ENCODE assay signal across 1 cellular context in the genomic region with DNA sequence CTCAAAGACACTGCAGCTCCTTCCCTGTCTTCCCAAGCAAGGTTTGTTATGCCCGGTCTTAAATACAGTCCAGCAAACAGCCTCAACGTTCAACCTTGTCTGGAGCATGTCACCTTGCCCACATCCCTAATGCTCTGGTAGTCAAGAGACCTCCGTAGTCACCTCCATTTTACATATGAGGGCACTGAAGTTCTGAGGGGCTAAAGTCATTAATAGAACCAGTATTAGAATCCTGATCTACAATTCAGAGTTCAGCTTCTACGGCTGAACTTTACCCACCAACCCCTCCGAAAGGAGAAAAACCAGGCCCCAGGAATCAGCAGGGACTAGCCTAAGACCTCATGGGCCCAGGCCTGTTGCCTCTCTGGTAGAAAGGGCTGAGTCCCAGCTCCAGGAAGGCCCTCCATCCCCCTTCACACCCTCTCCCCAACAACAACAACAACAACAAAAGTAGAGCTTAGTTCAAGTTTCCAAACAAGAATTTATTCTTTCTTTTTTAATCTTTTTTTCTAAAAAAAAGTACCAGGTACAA.
TF ChIP-seq lines count a peak whose summit lies in the region.

No MANE protein-coding gene starts in this region.

TF ChIP-seq in K562, 482 proteins besides CTCF, POLR2A, EP300 and RAD21:
- TF ChIP-seq, protein P1, sequence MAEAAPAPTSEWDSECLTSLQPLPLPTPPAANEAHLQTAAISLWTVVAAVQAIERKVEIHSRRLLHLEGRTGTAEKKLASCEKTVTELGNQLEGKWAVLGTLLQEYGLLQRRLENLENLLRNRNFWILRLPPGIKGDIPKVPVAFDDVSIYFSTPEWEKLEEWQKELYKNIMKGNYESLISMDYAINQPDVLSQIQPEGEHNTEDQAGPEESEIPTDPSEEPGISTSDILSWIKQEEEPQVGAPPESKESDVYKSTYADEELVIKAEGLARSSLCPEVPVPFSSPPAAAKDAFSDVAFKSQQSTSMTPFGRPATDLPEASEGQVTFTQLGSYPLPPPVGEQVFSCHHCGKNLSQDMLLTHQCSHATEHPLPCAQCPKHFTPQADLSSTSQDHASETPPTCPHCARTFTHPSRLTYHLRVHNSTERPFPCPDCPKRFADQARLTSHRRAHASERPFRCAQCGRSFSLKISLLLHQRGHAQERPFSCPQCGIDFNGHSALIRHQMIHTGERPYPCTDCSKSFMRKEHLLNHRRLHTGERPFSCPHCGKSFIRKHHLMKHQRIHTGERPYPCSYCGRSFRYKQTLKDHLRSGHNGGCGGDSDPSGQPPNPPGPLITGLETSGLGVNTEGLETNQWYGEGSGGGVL (CRISPR knock-in tag; IDR thresholded peaks at IDR 0.05): no peak
- TF ChIP-seq, protein P2, sequence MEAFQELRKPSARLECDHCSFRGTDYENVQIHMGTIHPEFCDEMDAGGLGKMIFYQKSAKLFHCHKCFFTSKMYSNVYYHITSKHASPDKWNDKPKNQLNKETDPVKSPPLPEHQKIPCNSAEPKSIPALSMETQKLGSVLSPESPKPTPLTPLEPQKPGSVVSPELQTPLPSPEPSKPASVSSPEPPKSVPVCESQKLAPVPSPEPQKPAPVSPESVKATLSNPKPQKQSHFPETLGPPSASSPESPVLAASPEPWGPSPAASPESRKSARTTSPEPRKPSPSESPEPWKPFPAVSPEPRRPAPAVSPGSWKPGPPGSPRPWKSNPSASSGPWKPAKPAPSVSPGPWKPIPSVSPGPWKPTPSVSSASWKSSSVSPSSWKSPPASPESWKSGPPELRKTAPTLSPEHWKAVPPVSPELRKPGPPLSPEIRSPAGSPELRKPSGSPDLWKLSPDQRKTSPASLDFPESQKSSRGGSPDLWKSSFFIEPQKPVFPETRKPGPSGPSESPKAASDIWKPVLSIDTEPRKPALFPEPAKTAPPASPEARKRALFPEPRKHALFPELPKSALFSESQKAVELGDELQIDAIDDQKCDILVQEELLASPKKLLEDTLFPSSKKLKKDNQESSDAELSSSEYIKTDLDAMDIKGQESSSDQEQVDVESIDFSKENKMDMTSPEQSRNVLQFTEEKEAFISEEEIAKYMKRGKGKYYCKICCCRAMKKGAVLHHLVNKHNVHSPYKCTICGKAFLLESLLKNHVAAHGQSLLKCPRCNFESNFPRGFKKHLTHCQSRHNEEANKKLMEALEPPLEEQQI (IDR thresholded peaks at IDR 0.05): no peak
- TF ChIP-seq NR2C1 (IDR thresholded peaks at IDR 0.05) (no peak), NR2C1 (tag; IDR thresholded peaks at IDR 0.05) (no peak), SMARCA4 (IDR thresholded peaks at IDR 0.05) (no peak), BRD4 (IDR thresholded peaks at IDR 0.05) (no peak), NCOR1 (IDR thresholded peaks at IDR 0.05) (no peak), FUS (optimal IDR thresholded peaks at IDR 0.05; ENCODE audit: low read depth, low read length) (no peak), EWSR1 (IDR thresholded peaks at IDR 0.05; ENCODE audit: borderline replicate concordance, low read depth, partially characterized antibody) (no peak), ZNF778 (CRISPR knock-in tag; IDR thresholded peaks at IDR 0.05) (no peak)
- TF ChIP-seq, protein P3, sequence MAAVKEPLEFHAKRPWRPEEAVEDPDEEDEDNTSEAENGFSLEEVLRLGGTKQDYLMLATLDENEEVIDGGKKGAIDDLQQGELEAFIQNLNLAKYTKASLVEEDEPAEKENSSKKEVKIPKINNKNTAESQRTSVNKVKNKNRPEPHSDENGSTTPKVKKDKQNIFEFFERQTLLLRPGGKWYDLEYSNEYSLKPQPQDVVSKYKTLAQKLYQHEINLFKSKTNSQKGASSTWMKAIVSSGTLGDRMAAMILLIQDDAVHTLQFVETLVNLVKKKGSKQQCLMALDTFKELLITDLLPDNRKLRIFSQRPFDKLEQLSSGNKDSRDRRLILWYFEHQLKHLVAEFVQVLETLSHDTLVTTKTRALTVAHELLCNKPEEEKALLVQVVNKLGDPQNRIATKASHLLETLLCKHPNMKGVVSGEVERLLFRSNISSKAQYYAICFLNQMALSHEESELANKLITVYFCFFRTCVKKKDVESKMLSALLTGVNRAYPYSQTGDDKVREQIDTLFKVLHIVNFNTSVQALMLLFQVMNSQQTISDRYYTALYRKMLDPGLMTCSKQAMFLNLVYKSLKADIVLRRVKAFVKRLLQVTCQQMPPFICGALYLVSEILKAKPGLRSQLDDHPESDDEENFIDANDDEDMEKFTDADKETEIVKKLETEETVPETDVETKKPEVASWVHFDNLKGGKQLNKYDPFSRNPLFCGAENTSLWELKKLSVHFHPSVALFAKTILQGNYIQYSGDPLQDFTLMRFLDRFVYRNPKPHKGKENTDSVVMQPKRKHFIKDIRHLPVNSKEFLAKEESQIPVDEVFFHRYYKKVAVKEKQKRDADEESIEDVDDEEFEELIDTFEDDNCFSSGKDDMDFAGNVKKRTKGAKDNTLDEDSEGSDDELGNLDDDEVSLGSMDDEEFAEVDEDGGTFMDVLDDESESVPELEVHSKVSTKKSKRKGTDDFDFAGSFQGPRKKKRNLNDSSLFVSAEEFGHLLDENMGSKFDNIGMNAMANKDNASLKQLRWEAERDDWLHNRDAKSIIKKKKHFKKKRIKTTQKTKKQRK (IDR thresholded peaks at IDR 0.05; ENCODE audit: borderline replicate concordance, low read depth, low read length): no peak
- TF ChIP-seq, protein P4, sequence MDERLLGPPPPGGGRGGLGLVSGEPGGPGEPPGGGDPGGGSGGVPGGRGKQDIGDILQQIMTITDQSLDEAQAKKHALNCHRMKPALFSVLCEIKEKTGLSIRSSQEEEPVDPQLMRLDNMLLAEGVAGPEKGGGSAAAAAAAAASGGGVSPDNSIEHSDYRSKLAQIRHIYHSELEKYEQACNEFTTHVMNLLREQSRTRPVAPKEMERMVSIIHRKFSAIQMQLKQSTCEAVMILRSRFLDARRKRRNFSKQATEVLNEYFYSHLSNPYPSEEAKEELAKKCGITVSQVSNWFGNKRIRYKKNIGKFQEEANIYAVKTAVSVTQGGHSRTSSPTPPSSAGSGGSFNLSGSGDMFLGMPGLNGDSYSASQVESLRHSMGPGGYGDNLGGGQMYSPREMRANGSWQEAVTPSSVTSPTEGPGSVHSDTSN (CRISPR knock-in tag; IDR thresholded peaks at IDR 0.05; ENCODE audit: low read depth): no peak
- TF ChIP-seq, protein P4 (tag; conservative IDR thresholded peaks at IDR 0.05; ENCODE audit: low read depth): no peak
